In the genomic region with DNA sequence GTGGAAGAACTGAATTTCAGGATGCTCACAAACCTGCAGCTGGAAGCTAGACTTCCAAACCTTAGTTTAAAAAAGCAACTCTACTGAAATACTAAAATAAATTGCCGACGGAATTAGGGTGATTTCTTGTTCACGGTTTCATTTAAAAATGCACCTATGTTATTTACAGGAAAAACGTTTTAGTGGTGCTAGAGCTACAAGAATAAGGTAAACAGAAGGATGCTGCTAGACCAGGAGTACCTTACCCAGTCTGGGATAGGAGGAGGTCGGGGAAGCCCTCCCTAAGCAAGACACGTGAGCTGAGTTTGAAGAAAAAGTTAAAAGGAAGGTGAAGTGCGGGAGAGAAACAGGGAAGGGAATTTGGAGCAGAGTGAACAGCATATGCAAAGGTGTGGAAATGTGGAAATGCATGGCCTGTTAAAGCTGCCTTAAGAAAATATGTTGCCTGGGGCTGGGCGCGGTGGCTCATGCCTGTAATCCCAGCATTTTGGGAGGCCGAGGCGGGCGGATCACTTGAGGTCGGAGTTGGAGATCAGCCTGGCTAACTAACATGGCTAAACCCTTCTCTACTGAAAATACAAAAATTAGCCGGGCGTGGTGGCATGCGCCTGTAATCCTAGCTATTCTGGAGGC, we compare ENCODE assay signal across 9 cellular contexts. TPM values are rescaled to one million over a fixed set of nuclear protein-coding genes. Genes with fewer than 3 reads are reported as not detected.
A peak's percentile ranks its signal among the peaks of the same experiment; 100 is the strongest.
DNase-seq lines count a peak whose midpoint lies in the region; ATAC-seq and TF ChIP-seq lines count a peak whose summit lies in the region.
"Had no signal": no experiment of that assay in that cellular context is flagged by ENCODE, and none has a peak within 500 bp of the region (broad histone marks: within the 10 kb centered on the region; RNA-seq: fewer than 3 reads in every experiment).

No MANE protein-coding gene starts in this region.

- no peaks in the 10 kb centered on the region for H3K27me3 Mint-ChIP-seq in natural killer cell treated with Interleukin-12 subunit alpha and Interleukin-12 subunit beta and Interleukin-15 and Interleukin-18, amount 100 ng/mL, for 72 hours

- peak overlapping the region; percentile 88; the same call in 1 of the 2 replicates for H3K9ac ChIP-seq in Karpas-422 (ENCODE audit: low read length)

- H3K9me2 ChIP-seq in Karpas-422 (replicated peaks; ENCODE audit: insufficient read depth, low read length) = no peaks in the 10 kb centered on the region

- POLR2A ChIA-PET in AG04450 (lab: Yijun Ruan, JAX) = interaction anchor here (0.6 to 3.2 kb wide), 9 partner anchors 10 to 154 kb away, joined by 3 to 37 read pairs (median 12); a partner anchor contains a TSS

- H3K36me3 Mint-ChIP-seq in natural killer cell treated with Interleukin-12 subunit alpha and Interleukin-12 subunit beta and Interleukin-15 and Interleukin-18, amount 100 ng/mL, for 72 hours = peaks cover 27% of the 10 kb centered on the region

- peak overlapping the region; percentile 99 for H3K4me2 ChIP-seq in Karpas-422 (ENCODE audit: low read depth, low read length, poor library complexity, severe bottlenecking)

- H3K4me3 ChIP-seq in AG04450 (ENCODE audit: low read depth, low read length) = peak overlapping the region; percentile 79
- peak overlapping the region; percentile 98; the same call in 1 of the 2 replicates for H3K4me3 ChIP-seq in Karpas-422 (ENCODE audit: low read length)

- H3K9me3 ChIP-seq in AG04450 (ENCODE audit: control insufficient read depth, insufficient read depth, low read length) = peaks cover 5% of the 10 kb centered on the region; the same call in 1 of the 2 replicates
- no peaks in the 10 kb centered on the region for H3K9me3 ChIP-seq in Karpas-422 (ENCODE audit: low read length)

- DNase-seq in AG04450 (ENCODE audit: low read depth, low spot score) (no peak), Karpas-422 (no peak), ecto neural progenitor cell (ENCODE audit: low spot score) (peak; percentile 48), NCI-H82 (lab: John Stamatoyannopoulos, UW) (no peak), NK-92 (lab: John Stamatoyannopoulos, UW; ENCODE audit: unreplicated experiment) (no peak)
- DNase-seq in natural killer cell treated with Interleukin-12 subunit alpha and Interleukin-12 subunit beta and Interleukin-15 and Interleukin-18, amount 100 ng/mL, for 72 hours (ENCODE audit: low spot score) = no peak
- DNase-seq in stimulated activated naive CD4-positive, alpha-beta T cell treated with Interleukin-2 at 50 U/mL for 16 hours (lab: John Stamatoyannopoulos, UW) = no peak
- DNase-seq: NCI-H446 treated with DMSO at 0.1 percent for 48 hours had no signal

- H3K27me3 ChIP-seq in AG04450 (ENCODE audit: control insufficient read depth, insufficient read depth, low read length) (no peaks in the 10 kb centered on the region), Karpas-422 (ENCODE audit: low read length) (no peaks in the 10 kb centered on the region)

- peaks cover 61 to 67% of the 10 kb centered on the region in 2 donors for H3K4me1 Mint-ChIP-seq in natural killer cell treated with Interleukin-12 subunit alpha and Interleukin-12 subunit beta and Interleukin-15 and Interleukin-18, amount 100 ng/mL, for 72 hours (ENCODE audit: low read depth in 2 of 2)

- H3K27ac Mint-ChIP-seq in natural killer cell treated with Interleukin-12 subunit alpha and Interleukin-12 subunit beta and Interleukin-15 and Interleukin-18, amount 100 ng/mL, for 72 hours = peak overlapping the region; percentile 89 to 95

- no peak for TF ChIP-seq CTCF in AG04450 (IDR thresholded peaks at IDR 0.05; ENCODE audit: low read depth, low read length)

- H3K4me1 ChIP-seq in Karpas-422 (ENCODE audit: low read length) = peaks cover 60% of the 10 kb centered on the region

- H3K4me3 Mint-ChIP-seq in natural killer cell treated with Interleukin-12 subunit alpha and Interleukin-12 subunit beta and Interleukin-15 and Interleukin-18, amount 100 ng/mL, for 72 hours = peak overlapping the region; percentile 89

- peak overlapping the region; percentile 88 for H3K27ac ChIP-seq in AG04450 (ENCODE audit: low read depth, low read length)
- H3K27ac ChIP-seq in Karpas-422 (ENCODE audit: low read length) = no peak overlapping the region

- H3K36me3 ChIP-seq in Karpas-422 (ENCODE audit: insufficient read depth, low read length) = peaks cover 17% of the 10 kb centered on the region

- no peak for ATAC-seq in natural killer cell treated with Interleukin-12 subunit alpha and Interleukin-12 subunit beta and Interleukin-15 and Interleukin-18, amount 100 ng/mL, for 72 hours
- no peak for ATAC-seq in GM19455 (IDR thresholded peaks at IDR 0.05; ENCODE audit: unreplicated experiment)

- H2AFZ ChIP-seq in Karpas-422 (ENCODE audit: low read length) = no peak overlapping the region

- CTCF ChIA-PET in AG04450 (lab: Charles Lee) = interaction anchor here (1.0 to 14.7 kb wide), 6 partner anchors 21 to 140 kb away, joined by 3 to 135 read pairs (median 7); no protein-coding TSS in a partner anchor

- peaks cover 27% of the 10 kb centered on the region for H4K20me1 ChIP-seq in Karpas-422 (ENCODE audit: insufficient read depth, low read depth, low read length)

- no peaks in the 10 kb centered on the region for H3K9me3 Mint-ChIP-seq in natural killer cell treated with Interleukin-12 subunit alpha and Interleukin-12 subunit beta and Interleukin-15 and Interleukin-18, amount 100 ng/mL, for 72 hours

- H3K79me2 ChIP-seq in Karpas-422 (ENCODE audit: low read length) = peaks cover 10% of the 10 kb centered on the region

RNA-seq across cellular contexts. Expression of a gene that starts 1.4 kb away (rescaled TPM):
- polyA plus RNA-seq in AG04450 (2011; rRNA removed) = 3,294 and 4,220 TPM in 2 replicates
- polyA minus RNA-seq in AG04450 (2011; rRNA and poly(A)+ RNA removed) = 1,880 and 1,982 TPM in 2 replicates
- 209 and 392 TPM in 2 replicates for total RNA-seq in Karpas-422 (2014; rRNA removed; shearing (Covaris generic); ENCODE audit: low replicate concordance)
- total RNA-seq in natural killer cell treated with Interleukin-12 subunit alpha and Interleukin-12 subunit beta and Interleukin-15 and Interleukin-18, amount 100 ng/mL, for 72 hours = over 10,000 TPM in 1 of 2 donors, 1,000 to 10,000 TPM in 1; 5,097 to 40,662 TPM

RNA-seq across cellular contexts. Expression of a gene that starts 18.7 kb away (rescaled TPM):
- 2.6 TPM in 2 replicates for polyA plus RNA-seq in AG04450 (2011; rRNA removed)
- polyA minus RNA-seq in AG04450 (2011; rRNA and poly(A)+ RNA removed) = 4.4 and 4.9 TPM in 2 replicates
- total RNA-seq in Karpas-422 (2014; rRNA removed; shearing (Covaris generic); ENCODE audit: low replicate concordance) = 1.7 and 1.9 TPM in 2 replicates
- 1 to 10 TPM; 1.0 to 1.9 TPM for total RNA-seq in natural killer cell treated with Interleukin-12 subunit alpha and Interleukin-12 subunit beta and Interleukin-15 and Interleukin-18, amount 100 ng/mL, for 72 hours

RNA-seq across cellular contexts. Expression of a gene that starts 51.5 kb away (rescaled TPM):
- 2.7 and 3.6 TPM in 2 replicates for polyA plus RNA-seq in AG04450 (2011; rRNA removed)
- polyA minus RNA-seq in AG04450 (2011; rRNA and poly(A)+ RNA removed) = 2.6 and 2.9 TPM in 2 replicates
- not detected in 2 replicates for total RNA-seq in Karpas-422 (2014; rRNA removed; shearing (Covaris generic); ENCODE audit: low replicate concordance)
- not detected for total RNA-seq in natural killer cell treated with Interleukin-12 subunit alpha and Interleukin-12 subunit beta and Interleukin-15 and Interleukin-18, amount 100 ng/mL, for 72 hours

Comparison
In these comparisons a context has a peak if more than half of its experiments do, and no peak if none do; other contexts are left out.
1. RNA of a gene that starts 1.4 kb away (total RNA-seq): 5,097 to 40,662 TPM in natural killer cell treated with Interleukin-12 subunit alpha and Interleukin-12 subunit beta and Interleukin-15 and Interleukin-18, amount 100 ng/mL, for 72 hours; 209 to 392 TPM in Karpas-422; every median in the first group is over 10 times any median in the second.